Comparison of ENCODE assay signal across 18 cellular contexts in genomic region chr12:34291426-34291901, GRCh38.
A peak's percentile ranks its signal among the peaks of the same experiment; 100 is the strongest.
DNase-seq lines count a peak whose midpoint lies in the region; ATAC-seq and TF ChIP-seq lines count a peak whose summit lies in the region.
"Had no signal": no experiment of that assay in that cellular context is flagged by ENCODE, and none has a peak within 500 bp of the region (broad histone marks: within the 10 kb centered on the region; RNA-seq: fewer than 3 reads in every experiment).

No MANE protein-coding gene starts in this region.

- H3K4me3 ChIP-seq in heart right ventricle (no peak overlapping the region), suprapubic skin (no peak overlapping the region)
- H3K4me3 ChIP-seq: GM23338 had no signal

- no peak for TF ChIP-seq POLR2A in suprapubic skin (IDR thresholded peaks at IDR 0.05)

- WGBS in heart right ventricle, 2 donors, result 79 to 83% methylated on average over 19 of the region's 19 CpGs
- 85% methylated on average over 19 of the region's 19 CpGs for WGBS in suprapubic skin

- POLR2A ChIA-PET in activated B cell treated with CpG ODN at 0.5 μM for 24 hours (lab: Charles Lee), result no interaction called here

- H3K9me3 ChIP-seq in heart right ventricle (peaks cover 0 to 92% (median 2%) of the 10 kb centered on the region in 11 donors), suprapubic skin (peaks cover 24% of the 10 kb centered on the region)

- no peak overlapping the region for H3K4me3 Mint-ChIP-seq in activated B cell treated with CpG ODN at 0.5 μM for 24 hours
- H3K4me3 Mint-ChIP-seq: B cell; CD4-positive, alpha-beta memory T cell; GM23338 had no signal

- intact Hi-C loops in left cardiac atrium (cut with DNase I), result no loop called here
- intact Hi-C loops in heart right ventricle (cut with DNase I), result no loop called here
- intact Hi-C loops in activated B cell treated with CpG ODN at 0.5 μM for 24 hours (cut with micrococcal nuclease), result no loop called here

- no peak overlapping the region for H3K27ac ChIP-seq in heart right ventricle
- H3K27ac ChIP-seq in suprapubic skin, result no peak overlapping the region
- H3K27ac ChIP-seq: HL-60, RWPE1 had no signal

- no peaks in the 10 kb centered on the region for H3K27me3 Mint-ChIP-seq in activated B cell treated with CpG ODN at 0.5 μM for 24 hours
- H3K27me3 Mint-ChIP-seq: B cell; CD4-positive, alpha-beta memory T cell had no signal

- peaks cover 11% of the 10 kb centered on the region for H3K9me3 Mint-ChIP-seq in activated B cell treated with CpG ODN at 0.5 μM for 24 hours

- H3K36me3 ChIP-seq in heart right ventricle, result no peaks in the 10 kb centered on the region
- no peaks in the 10 kb centered on the region for H3K36me3 ChIP-seq in suprapubic skin

- no peaks in the 10 kb centered on the region for H3K4me1 Mint-ChIP-seq in activated B cell treated with CpG ODN at 0.5 μM for 24 hours
- H3K4me1 Mint-ChIP-seq: B cell, GM23338 had no signal

- no peak for TF ChIP-seq CTCF in heart right ventricle (IDR thresholded peaks at IDR 0.05)
- TF ChIP-seq CTCF in activated B cell treated with CpG ODN at 0.5 μM for 24 hours (IDR thresholded peaks at IDR 0.05), result no peak
- TF ChIP-seq CTCF in suprapubic skin (IDR thresholded peaks at IDR 0.05), result no peak

- no peak overlapping the region for H3K27ac Mint-ChIP-seq in activated B cell treated with CpG ODN at 0.5 μM for 24 hours
- H3K27ac Mint-ChIP-seq: B cell; CD4-positive, alpha-beta memory T cell; GM23338 had no signal

- no peak for ATAC-seq in left cardiac atrium
- ATAC-seq in heart right ventricle, result no peak
- no peak for ATAC-seq in activated B cell treated with CpG ODN at 0.5 μM for 24 hours (ENCODE audit: low read depth)
- ATAC-seq in left lobe of liver, result no peak
- ATAC-seq: GM23338 had no signal

- no peaks in the 10 kb centered on the region for H3K36me3 Mint-ChIP-seq in activated B cell treated with CpG ODN at 0.5 μM for 24 hours (ENCODE audit: low read depth)
- H3K36me3 Mint-ChIP-seq: CD4-positive, alpha-beta memory T cell had no signal

- CTCF ChIA-PET in activated B cell treated with CpG ODN at 0.5 μM for 24 hours (lab: Charles Lee), result no interaction called here

- H3K27me3 ChIP-seq in heart right ventricle, result peaks cover 0 to 23% (median 13%) of the 10 kb centered on the region in 7 donors
- no peaks in the 10 kb centered on the region for H3K27me3 ChIP-seq in suprapubic skin

- DNase-seq in left cardiac atrium, result peak; percentile 5
- DNase-seq in heart right ventricle, result no peak
- DNase-seq in activated B cell treated with CpG ODN at 0.5 μM for 24 hours, result peak; percentile 8
- peak; percentile 28 for DNase-seq in left lobe of liver (ENCODE audit: low spot score)
- DNase-seq in suprapubic skin (ENCODE audit: low spot score in 2 of 2), result peak; percentile 42 to 66
- DNase-seq in NCI-H524 (lab: John Stamatoyannopoulos, UW), result no peak
- no peak for DNase-seq in T1000 (lab: John Stamatoyannopoulos, UW)
- DNase-seq: CD4-positive, alpha-beta memory T cell; DND-41; KG1; NCI-H1092; NCI-H226; NCI-H526 treated with DMSO at 0.1 percent for 48 hours; OCI-M1 had no signal

- no peaks in the 10 kb centered on the region for H3K4me1 ChIP-seq in heart right ventricle
- no peaks in the 10 kb centered on the region for H3K4me1 ChIP-seq in suprapubic skin

- no peak for TF ChIP-seq EP300 in suprapubic skin (IDR thresholded peaks at IDR 0.05)

Comparison
In these comparisons a context has a peak if more than half of its experiments do, and no peak if none do; other contexts are left out.
1. DNase-seq: peak in left cardiac atrium (single experiment), activated B cell treated with CpG ODN at 0.5 μM for 24 hours (single experiment), left lobe of liver (single experiment) and suprapubic skin (2 of 2); none in heart right ventricle (0 of 2), NCI-H524 (0 of 2) and T1000 (single experiment).